8 cellular contexts compared by ENCODE assay signal in the genomic region with DNA sequence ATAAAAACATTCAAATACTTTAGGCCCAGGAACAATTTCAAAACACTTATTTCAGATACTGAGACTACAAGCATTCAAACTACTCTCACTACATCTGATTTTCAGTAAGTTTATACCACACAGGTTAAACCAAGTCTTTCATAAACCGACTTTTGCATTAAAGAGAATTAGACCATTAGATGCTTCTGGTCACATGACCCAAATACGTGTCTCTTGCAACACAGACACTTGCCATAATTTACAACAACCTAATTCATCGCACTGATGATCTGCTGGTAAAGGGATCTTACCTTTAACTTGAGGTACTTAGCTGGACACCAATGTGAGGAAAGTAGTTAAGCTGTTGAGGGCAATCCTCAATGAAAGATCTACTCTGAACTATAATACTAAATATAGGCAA. TPM values are rescaled to one million over a fixed set of nuclear protein-coding genes. Genes with fewer than 3 reads are reported as not detected.
A peak's percentile ranks its signal among the peaks of the same experiment; 100 is the strongest.
DNase-seq lines count a peak whose midpoint lies in the region; ATAC-seq and TF ChIP-seq lines count a peak whose summit lies in the region.

No MANE protein-coding gene starts in this region.

- TF ChIP-seq CTCF in A673 (conservative IDR thresholded peaks at IDR 0.05; ENCODE audit: low read depth, low read length), result no peak
- TF ChIP-seq CTCF in HFFc6 (IDR thresholded peaks at IDR 0.05), result no peak
- no peak for TF ChIP-seq CTCF in brain (conservative IDR thresholded peaks at IDR 0.05)
- TF ChIP-seq CTCF in mesothelial cell of epicardium (IDR thresholded peaks at IDR 0.05; ENCODE audit: unreplicated experiment), result no peak

- H3K9me3 Mint-ChIP-seq in HFFc6 (peaks cover 3% of the 10 kb centered on the region; the same call in 1 of the 2 replicates), brain (peaks cover 0 to 6% (median 0%) of the 10 kb centered on the region in 5 experiments), mesothelial cell of epicardium (no peaks in the 10 kb centered on the region)

- peak overlapping the region; percentile 98 for H3K4me3 Mint-ChIP-seq in HFFc6
- peak overlapping the region; percentile 97 to 100 (median 99) for H3K4me3 Mint-ChIP-seq in brain
- peak overlapping the region; percentile 98 for H3K4me3 Mint-ChIP-seq in mesothelial cell of epicardium

- H3K36me3 Mint-ChIP-seq in HFFc6 (ENCODE audit: low read depth), result peaks cover 74% of the 10 kb centered on the region
- H3K36me3 Mint-ChIP-seq in brain, result peaks cover 78% of the 10 kb centered on the region
- peaks cover 55% of the 10 kb centered on the region for H3K36me3 Mint-ChIP-seq in mesothelial cell of epicardium

- H3K27me3 ChIP-seq in A673 (replicated peaks; ENCODE audit: insufficient read depth, low read depth, low read length, poor library complexity), result no peaks in the 10 kb centered on the region

- H3K27ac Mint-ChIP-seq in HFFc6 (peak overlapping the region; percentile 99), brain (peak overlapping the region; percentile 32 to 100 (median 89)), mesothelial cell of epicardium (peak overlapping the region; percentile 89)

- no peaks in the 10 kb centered on the region for H3K9me3 ChIP-seq in A673 (ENCODE audit: low read depth, low read length, poor library complexity, severe bottlenecking)

- no TSS peak for BruUV-seq in A673 (replicated peaks; lab: Mats Ljungman, UMichigan)

- H3K4me3 ChIP-seq in A673 (ENCODE audit: low read depth, low read length, poor library complexity, severe bottlenecking), result peak overlapping the region; percentile 91

- peaks cover 46% of the 10 kb centered on the region for H3K4me1 ChIP-seq in A673 (ENCODE audit: insufficient read depth, low read length, poor library complexity, severe bottlenecking)

- CTCF ChIA-PET in A673 (lab: Charles Lee), result no interaction called here

- intact Hi-C loops in A673 (cut with micrococcal nuclease; ENCODE audit: unreplicated experiment), result no loop called here

- H3K27me3 Mint-ChIP-seq in HFFc6 (ENCODE audit: insufficient read depth) (peaks cover 20% of the 10 kb centered on the region), brain (peaks cover 16% of the 10 kb centered on the region), mesothelial cell of epicardium (ENCODE audit: low read depth) (no peaks in the 10 kb centered on the region)

- peaks cover 73% of the 10 kb centered on the region for H3K36me3 ChIP-seq in A673 (ENCODE audit: insufficient read depth, low read length, poor library complexity, severe bottlenecking)

- POLR2A ChIA-PET in A673 (lab: Charles Lee; ENCODE audit: low non-redundant PET), result no interaction called here

- ATAC-seq in HG03280 (IDR thresholded peaks at IDR 0.05; ENCODE audit: unreplicated experiment), result no peak

- no peak for DNase-seq in A673 (ENCODE audit: low spot score)
- no peak for DNase-seq in HFFc6
- DNase-seq in mesothelial cell of epicardium (ENCODE audit: low spot score in 2 of 2, unreplicated experiment in 2 of 2), result no peak
- no peak for DNase-seq in RPMI8226
- no peak for DNase-seq in cortex of kidney (lab: John Stamatoyannopoulos, UW)
- no peak for DNase-seq in NCI-H446 treated with DMSO at 0.1 percent for 48 hours (lab: John Stamatoyannopoulos, UW)

- no peak overlapping the region for H3K27ac ChIP-seq in A673 (ENCODE audit: low read depth, low read length, poor library complexity, severe bottlenecking)

- peaks cover 77% of the 10 kb centered on the region for H3K4me1 Mint-ChIP-seq in HFFc6 (ENCODE audit: low read depth)
- H3K4me1 Mint-ChIP-seq in brain, result peaks cover 81% of the 10 kb centered on the region
- H3K4me1 Mint-ChIP-seq in mesothelial cell of epicardium, result peaks cover 57% of the 10 kb centered on the region

RNA-seq across cellular contexts. Expression of a gene that starts 3.2 kb away (rescaled TPM):
- 918 and 972 TPM in 2 replicates for total RNA-seq in A673 (2021)
- total RNA-seq in HFFc6 (2021; fragmentation: NEBNext Ultra II Directional; extraction: Animal tissue kit (Norgen Biotek cat#: 25700)), result 100 to 1,000 TPM; 286 to 401 (median 358) TPM
- 134 TPM for polyA plus RNA-seq in brain (ENCODE audit: insufficient read depth, low read depth, low replicate concordance)
- 1,105 to 1,117 TPM (median 1,115 TPM) in 3 replicates for total RNA-seq in mesothelial cell of epicardium
